Comparison of ENCODE assay signal across 8 cellular contexts in the genomic region with DNA sequence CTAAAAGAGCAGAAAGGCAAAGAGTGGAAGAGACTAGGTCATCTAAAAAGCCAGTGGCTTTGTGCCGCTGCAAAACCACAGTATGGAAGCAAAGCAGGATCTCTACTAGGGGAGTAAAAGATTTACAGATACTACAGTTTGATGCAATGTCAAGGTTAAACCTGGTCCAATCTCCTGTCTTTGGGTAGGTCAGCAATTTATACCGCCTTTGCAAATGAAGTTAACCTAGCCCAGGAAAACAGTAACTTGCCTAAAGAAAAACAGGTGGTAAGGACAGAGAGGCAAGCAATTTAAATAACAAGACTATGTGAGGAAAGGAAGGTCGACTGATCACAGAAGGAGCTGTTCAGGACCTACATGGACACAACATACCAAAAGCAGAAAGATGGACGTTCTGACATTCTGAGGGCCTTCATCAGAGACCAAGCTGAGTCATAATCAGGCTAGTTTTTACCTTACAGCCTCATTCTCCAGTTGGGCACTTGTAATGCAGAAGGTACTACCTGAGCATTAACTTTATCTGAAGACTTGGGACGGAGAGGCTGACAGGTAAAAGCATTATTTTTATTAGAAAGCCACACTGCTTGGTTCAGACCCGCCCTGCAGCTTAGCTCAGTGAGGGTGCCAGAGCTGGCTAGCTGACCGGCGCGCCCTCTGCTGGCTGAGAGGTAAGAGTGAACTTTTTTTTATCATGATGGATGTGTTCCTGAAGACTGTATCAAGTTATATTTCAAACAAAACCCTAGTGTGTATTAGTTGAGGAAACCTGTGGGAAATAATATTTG. TPM values are rescaled to one million over a fixed set of nuclear protein-coding genes. Genes with fewer than 3 reads are reported as not detected.
A peak's percentile ranks its signal among the peaks of the same experiment; 100 is the strongest.
DNase-seq lines count a peak whose midpoint lies in the region; ATAC-seq and TF ChIP-seq lines count a peak whose summit lies in the region.

No MANE protein-coding gene starts in this region.

- no peak overlapping the region for H3K27ac ChIP-seq in left ventricle myocardium inferior (replicated peaks)

- DNase-seq in GM10266 (ENCODE audit: extremely low spot score), result peak; percentile 72
- DNase-seq in NCI-H1105 (lab: John Stamatoyannopoulos, UW), result peak; percentile 58
- DNase-seq in T-helper 2 cell, result peak; percentile 51 to 90 (median 72)
- DNase-seq in amniotic epithelial cell (ENCODE audit: low read depth), result peak; percentile 45
- peak; percentile 80 for DNase-seq in left ventricle myocardium inferior
- peak; percentile 49 for DNase-seq in renal cortical epithelial cell (ENCODE audit: low read depth)

- H3K36me3 ChIP-seq in left ventricle myocardium inferior, result no peaks in the 10 kb centered on the region

- TF ChIP-seq CTCF in GM10266 (IDR thresholded peaks at IDR 0.05; ENCODE audit: control insufficient read depth, insufficient read depth, low read depth, missing control alignments), result peak; percentile 86
- TF ChIP-seq CTCF in left ventricle myocardium inferior (IDR thresholded peaks at IDR 0.05; ENCODE audit: borderline replicate concordance), result peak; percentile 90

- H3K27me3 ChIP-seq in left ventricle myocardium inferior (ENCODE audit: low read depth), result no peaks in the 10 kb centered on the region

- ATAC-seq in HG02610 (IDR thresholded peaks at IDR 0.05; ENCODE audit: unreplicated experiment), result peak; percentile 77
- no peak for ATAC-seq in GM19467 (IDR thresholded peaks at IDR 0.05; ENCODE audit: unreplicated experiment)

- intact Hi-C loops in left ventricle myocardium inferior (cut with micrococcal nuclease), result loop anchor here (2.0 to 10.0 kb wide), 2 partner anchors 113 to 169 kb away; no protein-coding TSS in a partner anchor

- peaks cover 25% of the 10 kb centered on the region for H3K4me1 ChIP-seq in left ventricle myocardium inferior

- peak overlapping the region; percentile 48 for H3K4me3 ChIP-seq in left ventricle myocardium inferior

- H3K9me3 ChIP-seq in left ventricle myocardium inferior (replicated peaks), result no peaks in the 10 kb centered on the region

RNA-seq across cellular contexts. Expression of a gene that starts 15.9 kb away (rescaled TPM):
- total RNA-seq in left ventricle myocardium inferior (0.66 TPM), renal cortical epithelial cell (0.87 and 3.8 TPM in 2 replicates)
